ENCODE assay signal across 1 cellular context in genomic region chr12:48004039-48004940, GRCh38.
TF ChIP-seq lines count a peak whose summit lies in the region.

Gene COL2A1, minus strand, starts transcription at chr12:48004476. Its CDS starts 155 bp downstream, at chr12:48004321.

TF ChIP-seq in HepG2, 621 proteins besides CTCF, POLR2A, EP300 and RAD21 (continued from another document and continues in another):
- peak; percentile 16; the same call in 1 of the 2 replicates for TF ChIP-seq ARID5B (CRISPR knock-in tag; IDR thresholded peaks at IDR 0.05)
- peak; percentile 78 for TF ChIP-seq HNRNPLL (IDR thresholded peaks at IDR 0.05; ENCODE audit: low read depth, low read length, poor library complexity, severe bottlenecking)
- no peak for TF ChIP-seq ZNF383 (CRISPR knock-in tag; IDR thresholded peaks at IDR 0.05; ENCODE audit: borderline replicate concordance)
- TF ChIP-seq TARDBP (CRISPR knock-in tag; IDR thresholded peaks at IDR 0.05), result peak; percentile 69; the same call in 1 of the 2 replicates
- 0 out of 2 replicates have a peak, but pooled peaks have one; percentile 60 for TF ChIP-seq BATF2 (CRISPR knock-in tag; IDR thresholded peaks at IDR 0.05)
- peak; percentile 92 for TF ChIP-seq RBFOX2 (IDR thresholded peaks at IDR 0.05; ENCODE audit: low read depth, low read length)
- TF ChIP-seq ZNF772 (CRISPR knock-in tag; IDR thresholded peaks at IDR 0.05), result 0 out of 2 replicates have a peak, but pooled peaks have one; percentile 20
- TF ChIP-seq ZBTB1 (CRISPR knock-in tag; IDR thresholded peaks at IDR 0.05; ENCODE audit: borderline replicate concordance), result no peak
- peak; percentile 24 for TF ChIP-seq RBM39 (IDR thresholded peaks at IDR 0.05; ENCODE audit: low read depth, low read length, poor library complexity, severe bottlenecking)
- no peak for TF ChIP-seq ZNF567 (CRISPR knock-in tag; IDR thresholded peaks at IDR 0.05; ENCODE audit: borderline replicate concordance)
- 0 out of 2 replicates have a peak, but pooled peaks have one; percentile 25 for TF ChIP-seq DZIP1 (CRISPR knock-in tag; IDR thresholded peaks at IDR 0.05)
- TF ChIP-seq SMAD1 (CRISPR knock-in tag; IDR thresholded peaks at IDR 0.05; ENCODE audit: borderline replicate concordance, low read depth), result 0 out of 2 replicates have a peak, but pooled peaks have one; percentile 14
- TF ChIP-seq ZNF367 (CRISPR knock-in tag; IDR thresholded peaks at IDR 0.05; ENCODE audit: borderline replicate concordance), result no peak
- TF ChIP-seq ZNF713 (CRISPR knock-in tag; IDR thresholded peaks at IDR 0.05), result 0 out of 2 replicates have a peak, but pooled peaks have one; percentile 25
- TF ChIP-seq HOXA9 (CRISPR knock-in tag; IDR thresholded peaks at IDR 0.05; ENCODE audit: borderline replicate concordance), result 0 out of 2 replicates have a peak, but pooled peaks have one; percentile 37
- TF ChIP-seq SP1 (IDR thresholded peaks at IDR 0.05), result no peak
- TF ChIP-seq SP1 (CRISPR knock-in tag; IDR thresholded peaks at IDR 0.05), result no peak
- TF ChIP-seq ZBTB7A (CRISPR knock-in tag; IDR thresholded peaks at IDR 0.05), result 0 out of 2 replicates have a peak, but pooled peaks have one; percentile 23
- TF ChIP-seq ZNF337 (CRISPR knock-in tag; IDR thresholded peaks at IDR 0.05; ENCODE audit: borderline replicate concordance, low read depth), result no peak
- TF ChIP-seq, protein P1, sequence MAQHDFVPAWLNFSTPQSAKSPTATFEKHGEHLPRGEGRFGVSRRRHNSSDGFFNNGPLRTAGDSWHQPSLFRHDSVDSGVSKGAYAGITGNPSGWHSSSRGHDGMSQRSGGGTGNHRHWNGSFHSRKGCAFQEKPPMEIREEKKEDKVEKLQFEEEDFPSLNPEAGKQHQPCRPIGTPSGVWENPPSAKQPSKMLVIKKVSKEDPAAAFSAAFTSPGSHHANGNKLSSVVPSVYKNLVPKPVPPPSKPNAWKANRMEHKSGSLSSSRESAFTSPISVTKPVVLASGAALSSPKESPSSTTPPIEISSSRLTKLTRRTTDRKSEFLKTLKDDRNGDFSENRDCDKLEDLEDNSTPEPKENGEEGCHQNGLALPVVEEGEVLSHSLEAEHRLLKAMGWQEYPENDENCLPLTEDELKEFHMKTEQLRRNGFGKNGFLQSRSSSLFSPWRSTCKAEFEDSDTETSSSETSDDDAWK (CRISPR knock-in tag; IDR thresholded peaks at IDR 0.05), result no peak
- 0 out of 2 replicates have a peak, but pooled peaks have one; percentile 23 for TF ChIP-seq ZMYM4 (CRISPR knock-in tag; IDR thresholded peaks at IDR 0.05)
- peak; percentile 9; the same call in 1 of the 2 replicates for TF ChIP-seq HOXA3 (CRISPR knock-in tag; IDR thresholded peaks at IDR 0.05)
- no peak for TF ChIP-seq RAD51 (IDR thresholded peaks at IDR 0.05; ENCODE audit: borderline replicate concordance)
- TF ChIP-seq ZNF777 (CRISPR knock-in tag; IDR thresholded peaks at IDR 0.05), result peak; percentile 54; the same call in 1 of the 2 replicates
- TF ChIP-seq ZNF768 (CRISPR knock-in tag; IDR thresholded peaks at IDR 0.05), result peak; percentile 23; the same call in 1 of the 2 replicates
- no peak for TF ChIP-seq KAT7 (CRISPR knock-in tag; IDR thresholded peaks at IDR 0.05; ENCODE audit: borderline replicate concordance)
- TF ChIP-seq, protein P2, sequence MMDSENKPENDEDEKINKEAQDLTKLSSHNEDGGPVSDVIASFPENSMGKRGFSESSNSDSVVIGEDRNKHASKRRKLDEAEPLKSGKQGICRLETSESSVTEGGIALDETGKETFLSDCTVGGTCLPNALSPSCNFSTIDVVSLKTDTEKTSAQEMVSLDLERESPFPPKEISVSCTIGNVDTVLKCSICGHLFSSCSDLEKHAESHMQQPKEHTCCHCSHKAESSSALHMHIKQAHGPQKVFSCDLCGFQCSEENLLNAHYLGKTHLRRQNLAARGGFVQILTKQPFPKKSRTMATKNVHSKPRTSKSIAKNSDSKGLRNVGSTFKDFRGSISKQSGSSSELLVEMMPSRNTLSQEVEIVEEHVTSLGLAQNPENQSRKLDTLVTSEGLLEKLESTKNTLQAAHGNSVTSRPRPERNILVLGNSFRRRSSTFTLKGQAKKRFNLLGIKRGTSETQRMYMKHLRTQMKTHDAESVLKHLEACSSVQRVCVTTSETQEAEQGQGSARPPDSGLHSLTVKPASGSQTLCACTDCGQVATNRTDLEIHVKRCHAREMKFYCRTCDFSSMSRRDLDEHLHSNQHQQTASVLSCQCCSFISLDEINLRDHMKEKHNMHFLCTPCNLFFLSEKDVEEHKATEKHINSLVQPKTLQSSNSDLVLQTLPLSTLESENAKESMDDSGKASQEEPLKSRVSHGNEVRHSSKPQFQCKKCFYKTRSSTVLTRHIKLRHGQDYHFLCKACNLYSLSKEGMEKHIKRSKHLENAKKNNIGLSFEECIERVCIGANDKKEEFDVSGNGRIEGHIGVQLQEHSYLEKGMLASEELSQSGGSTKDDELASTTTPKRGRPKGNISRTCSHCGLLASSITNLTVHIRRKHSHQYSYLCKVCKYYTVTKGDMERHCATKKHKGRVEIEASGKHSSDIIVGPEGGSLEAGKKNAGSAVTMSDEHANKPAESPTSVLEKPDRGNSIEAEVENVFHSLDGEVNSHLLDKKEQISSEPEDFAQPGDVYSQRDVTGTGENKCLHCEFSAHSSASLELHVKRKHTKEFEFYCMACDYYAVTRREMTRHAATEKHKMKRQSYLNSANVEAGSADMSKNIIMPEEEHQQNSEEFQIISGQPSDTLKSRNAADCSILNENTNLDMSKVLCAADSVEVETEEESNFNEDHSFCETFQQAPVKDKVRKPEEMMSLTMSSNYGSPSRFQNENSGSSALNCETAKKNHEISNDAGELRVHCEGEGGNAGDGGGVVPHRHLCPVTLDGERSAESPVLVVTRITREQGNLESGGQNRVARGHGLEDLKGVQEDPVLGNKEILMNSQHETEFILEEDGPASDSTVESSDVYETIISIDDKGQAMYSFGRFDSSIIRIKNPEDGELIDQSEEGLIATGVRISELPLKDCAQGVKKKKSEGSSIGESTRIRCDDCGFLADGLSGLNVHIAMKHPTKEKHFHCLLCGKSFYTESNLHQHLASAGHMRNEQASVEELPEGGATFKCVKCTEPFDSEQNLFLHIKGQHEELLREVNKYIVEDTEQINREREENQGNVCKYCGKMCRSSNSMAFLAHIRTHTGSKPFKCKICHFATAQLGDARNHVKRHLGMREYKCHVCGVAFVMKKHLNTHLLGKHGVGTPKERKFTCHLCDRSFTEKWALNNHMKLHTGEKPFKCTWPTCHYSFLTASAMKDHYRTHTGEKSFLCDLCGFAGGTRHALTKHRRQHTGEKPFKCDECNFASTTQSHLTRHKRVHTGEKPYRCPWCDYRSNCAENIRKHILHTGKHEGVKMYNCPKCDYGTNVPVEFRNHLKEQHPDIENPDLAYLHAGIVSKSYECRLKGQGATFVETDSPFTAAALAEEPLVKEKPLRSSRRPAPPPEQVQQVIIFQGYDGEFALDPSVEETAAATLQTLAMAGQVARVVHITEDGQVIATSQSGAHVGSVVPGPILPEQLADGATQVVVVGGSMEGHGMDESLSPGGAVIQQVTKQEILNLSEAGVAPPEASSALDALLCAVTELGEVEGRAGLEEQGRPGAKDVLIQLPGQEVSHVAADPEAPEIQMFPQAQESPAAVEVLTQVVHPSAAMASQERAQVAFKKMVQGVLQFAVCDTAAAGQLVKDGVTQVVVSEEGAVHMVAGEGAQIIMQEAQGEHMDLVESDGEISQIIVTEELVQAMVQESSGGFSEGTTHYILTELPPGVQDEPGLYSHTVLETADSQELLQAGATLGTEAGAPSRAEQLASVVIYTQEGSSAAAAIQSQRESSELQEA (CRISPR knock-in tag; IDR thresholded peaks at IDR 0.05; ENCODE audit: not compliant biosample characterization), result no peak
- TF ChIP-seq, protein P3, sequence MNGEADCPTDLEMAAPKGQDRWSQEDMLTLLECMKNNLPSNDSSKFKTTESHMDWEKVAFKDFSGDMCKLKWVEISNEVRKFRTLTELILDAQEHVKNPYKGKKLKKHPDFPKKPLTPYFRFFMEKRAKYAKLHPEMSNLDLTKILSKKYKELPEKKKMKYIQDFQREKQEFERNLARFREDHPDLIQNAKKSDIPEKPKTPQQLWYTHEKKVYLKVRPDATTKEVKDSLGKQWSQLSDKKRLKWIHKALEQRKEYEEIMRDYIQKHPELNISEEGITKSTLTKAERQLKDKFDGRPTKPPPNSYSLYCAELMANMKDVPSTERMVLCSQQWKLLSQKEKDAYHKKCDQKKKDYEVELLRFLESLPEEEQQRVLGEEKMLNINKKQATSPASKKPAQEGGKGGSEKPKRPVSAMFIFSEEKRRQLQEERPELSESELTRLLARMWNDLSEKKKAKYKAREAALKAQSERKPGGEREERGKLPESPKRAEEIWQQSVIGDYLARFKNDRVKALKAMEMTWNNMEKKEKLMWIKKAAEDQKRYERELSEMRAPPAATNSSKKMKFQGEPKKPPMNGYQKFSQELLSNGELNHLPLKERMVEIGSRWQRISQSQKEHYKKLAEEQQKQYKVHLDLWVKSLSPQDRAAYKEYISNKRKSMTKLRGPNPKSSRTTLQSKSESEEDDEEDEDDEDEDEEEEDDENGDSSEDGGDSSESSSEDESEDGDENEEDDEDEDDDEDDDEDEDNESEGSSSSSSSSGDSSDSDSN (CRISPR knock-in tag; IDR thresholded peaks at IDR 0.05), result peak; percentile 89
- no peak for TF ChIP-seq ZNF205 (CRISPR knock-in tag; IDR thresholded peaks at IDR 0.05)
- TF ChIP-seq NONO (IDR thresholded peaks at IDR 0.05), result no peak
- TF ChIP-seq NONO (CRISPR knock-in tag; conservative IDR thresholded peaks at IDR 0.05), result 0 out of 2 replicates have a peak, but pooled peaks have one; percentile 28
- no peak; the same call in 1 of the 2 replicates for TF ChIP-seq MYPOP (CRISPR knock-in tag; IDR thresholded peaks at IDR 0.05)
- TF ChIP-seq MAZ (IDR thresholded peaks at IDR 0.05; ENCODE audit: borderline replicate concordance, low read depth, low read length), result no peak
- TF ChIP-seq MAZ (CRISPR knock-in tag; IDR thresholded peaks at IDR 0.05; ENCODE audit: low read depth), result peak; percentile 71
- peak; percentile 53 for TF ChIP-seq SP4 (CRISPR knock-in tag; IDR thresholded peaks at IDR 0.05)
